ENCODE assay signal across 8 cellular contexts in genomic region chr16:24541534-24541933, GRCh38. TPM values are rescaled to one million over a fixed set of nuclear protein-coding genes. Genes with fewer than 3 reads are reported as not detected.
DNase-seq lines count a peak whose midpoint lies in the region; ATAC-seq and TF ChIP-seq lines count a peak whose summit lies in the region.

No MANE protein-coding gene starts in this region.

- H3K4me3 ChIP-seq in astrocyte of the cerebellum (ENCODE audit: low read depth, low read length) (peak overlapping the region; percentile 93), upper lobe of right lung (peak overlapping the region; percentile 91)

- no peaks in the 10 kb centered on the region for H3K9me3 Mint-ChIP-seq in activated naive CD4-positive, alpha-beta T cell treated with anti-CD3 and anti-CD28 coated beads, Interleukin-2, amount 50 U/mL, for 24 hours
- H3K9me3 Mint-ChIP-seq in memory B cell = no peaks in the 10 kb centered on the region

- no peaks in the 10 kb centered on the region for H3K27me3 ChIP-seq in upper lobe of right lung

- peaks cover 64% of the 10 kb centered on the region for H3K4me1 Mint-ChIP-seq in activated naive CD4-positive, alpha-beta T cell treated with anti-CD3 and anti-CD28 coated beads, Interleukin-2, amount 50 U/mL, for 24 hours
- peaks cover 23% of the 10 kb centered on the region for H3K4me1 Mint-ChIP-seq in memory B cell

- H3K27ac Mint-ChIP-seq in activated naive CD4-positive, alpha-beta T cell treated with anti-CD3 and anti-CD28 coated beads, Interleukin-2, amount 50 U/mL, for 24 hours = peak overlapping the region; percentile 98
- peak overlapping the region; percentile 99 for H3K27ac Mint-ChIP-seq in memory B cell

- peak overlapping the region; percentile 98 for H3K4me3 Mint-ChIP-seq in activated naive CD4-positive, alpha-beta T cell treated with anti-CD3 and anti-CD28 coated beads, Interleukin-2, amount 50 U/mL, for 24 hours
- peak overlapping the region; percentile 92 for H3K4me3 Mint-ChIP-seq in memory B cell

- no peak for DNase-seq in activated naive CD4-positive, alpha-beta T cell treated with anti-CD3 and anti-CD28 coated beads, Interleukin-2, amount 50 U/mL, for 16 hours
- DNase-seq in astrocyte of the cerebellum (ENCODE audit: low read depth) = no peak
- no peak for DNase-seq in memory B cell (ENCODE audit: low spot score in 2 of 2)
- no peak for DNase-seq in upper lobe of right lung
- no peak for DNase-seq in cortex of kidney (lab: John Stamatoyannopoulos, UW)
- no peak for DNase-seq in effector CD4-positive, alpha-beta T cell

- ATAC-seq in memory B cell (ENCODE audit: low read depth) = no peak
- ATAC-seq in upper lobe of right lung = no peak
- ATAC-seq in HG03378 (IDR thresholded peaks at IDR 0.05; ENCODE audit: unreplicated experiment) = no peak

- H3K36me3 Mint-ChIP-seq in activated naive CD4-positive, alpha-beta T cell treated with anti-CD3 and anti-CD28 coated beads, Interleukin-2, amount 50 U/mL, for 24 hours = peaks cover 18% of the 10 kb centered on the region
- H3K36me3 Mint-ChIP-seq in memory B cell = peaks cover 10% of the 10 kb centered on the region

- peaks cover 38% of the 10 kb centered on the region for H3K4me1 ChIP-seq in upper lobe of right lung

- no peak for TF ChIP-seq CTCF in astrocyte of the cerebellum (IDR thresholded peaks at IDR 0.05; ENCODE audit: low read depth, low read length, missing control alignments)
- TF ChIP-seq CTCF in upper lobe of right lung (IDR thresholded peaks at IDR 0.05) = no peak

- intact Hi-C loops in upper lobe of right lung (cut with DNase I) = no loop called here

- peak overlapping the region; percentile 100 for H3K27ac ChIP-seq in upper lobe of right lung

- in situ Hi-C loops in astrocyte of the cerebellum (cut with HindIII; ENCODE audit: low sequenced_read_pairs) = no loop called here

- no peaks in the 10 kb centered on the region for H3K27me3 Mint-ChIP-seq in activated naive CD4-positive, alpha-beta T cell treated with anti-CD3 and anti-CD28 coated beads, Interleukin-2, amount 50 U/mL, for 24 hours
- no peaks in the 10 kb centered on the region for H3K27me3 Mint-ChIP-seq in memory B cell

- H3K9me3 ChIP-seq in upper lobe of right lung = no peaks in the 10 kb centered on the region

- peaks cover 9% of the 10 kb centered on the region for H3K36me3 ChIP-seq in upper lobe of right lung

RNA-seq across cellular contexts. Expression of gene RBBP6, which starts 2.2 kb away (rescaled TPM):
- 43.8 TPM for total RNA-seq in upper lobe of right lung
